In genomic region chr11:117941163-117941707, GRCh38 we compare ENCODE assay signal across 17 cellular contexts. TPM values are rescaled to one million over a fixed set of nuclear protein-coding genes. Genes with fewer than 3 reads are reported as not detected.
DNase-seq lines count a peak whose midpoint lies in the region; ATAC-seq and TF ChIP-seq lines count a peak whose summit lies in the region.
"Had no signal": no experiment of that assay in that cellular context is flagged by ENCODE, and none has a peak within 500 bp of the region (broad histone marks: within the 10 kb centered on the region; RNA-seq: fewer than 3 reads in every experiment).

No MANE protein-coding gene starts in this region.

- peaks cover 6% of the 10 kb centered on the region for H3K27me3 Mint-ChIP-seq in CD4-positive, CD25-positive, alpha-beta regulatory T cell
- H3K27me3 Mint-ChIP-seq in activated T-helper 17 cell treated with anti-CD3 and anti-CD28 coated beads, Interleukin-2, amount 50 U/mL, for 72 hours, result no peaks in the 10 kb centered on the region

- TF ChIP-seq CTCF in left lung (IDR thresholded peaks at IDR 0.05), result no peak

- H3K4me1 Mint-ChIP-seq in CD4-positive, CD25-positive, alpha-beta regulatory T cell, result peaks cover 23 to 29% (median 25%) of the 10 kb centered on the region in 4 donors
- peaks cover 24% of the 10 kb centered on the region for H3K4me1 Mint-ChIP-seq in activated T-helper 17 cell treated with anti-CD3 and anti-CD28 coated beads, Interleukin-2, amount 50 U/mL, for 72 hours

- H3K4me3 ChIP-seq in CD4-positive, CD25-positive, alpha-beta regulatory T cell (ENCODE audit: low read depth, low read length), result no peak overlapping the region
- H3K4me3 ChIP-seq in left lung, result no peak overlapping the region
- H3K4me3 ChIP-seq: adrenal gland; BLaER1 treated with 17β-estradiol and CSF1 and Interleukin-3, amounts not matched to agents 10 nM and 100 nM; SK-N-MC; vagina had no signal

- intact Hi-C loops in left lung (cut with DNase I), result loop anchor here in 1 of 2 donors (10.0 kb wide), 1 partner anchor 114 kb away; no protein-coding TSS in a partner anchor

- H3K4me1 ChIP-seq in CD4-positive, CD25-positive, alpha-beta regulatory T cell (ENCODE audit: control insufficient read depth, insufficient read depth, low read length, poor library complexity, severe bottlenecking), result peaks cover 10% of the 10 kb centered on the region
- H3K4me1 ChIP-seq in left lung, result peaks cover 0 to 17% of the 10 kb centered on the region in 2 donors
- H3K4me1 ChIP-seq: vagina had no signal

- H3K9me3 ChIP-seq in CD4-positive, CD25-positive, alpha-beta regulatory T cell (ENCODE audit: control insufficient read depth in 2 of 2, low read length in 2 of 2), result no peaks in the 10 kb centered on the region
- H3K9me3 ChIP-seq in left lung, result no peaks in the 10 kb centered on the region
- H3K9me3 ChIP-seq: adrenal gland, vagina had no signal

- H3K9me3 Mint-ChIP-seq in CD4-positive, CD25-positive, alpha-beta regulatory T cell, result no peaks in the 10 kb centered on the region
- H3K9me3 Mint-ChIP-seq in activated T-helper 17 cell treated with anti-CD3 and anti-CD28 coated beads, Interleukin-2, amount 50 U/mL, for 72 hours, result no peaks in the 10 kb centered on the region
- H3K9me3 Mint-ChIP-seq: naive B cell had no signal

- H3K4me3 Mint-ChIP-seq in CD4-positive, CD25-positive, alpha-beta regulatory T cell, result no peak overlapping the region
- no peak overlapping the region for H3K4me3 Mint-ChIP-seq in activated T-helper 17 cell treated with anti-CD3 and anti-CD28 coated beads, Interleukin-2, amount 50 U/mL, for 72 hours
- H3K4me3 Mint-ChIP-seq: naive B cell had no signal

- H3K27ac ChIP-seq in CD4-positive, CD25-positive, alpha-beta regulatory T cell (ENCODE audit: insufficient read depth, low read length, poor library complexity, severe bottlenecking), result no peak overlapping the region
- no peak overlapping the region for H3K27ac ChIP-seq in left lung
- H3K27ac ChIP-seq: adrenal gland; BLaER1 treated with 17β-estradiol and CSF1 and Interleukin-3, amounts not matched to agents 10 nM and 100 nM; SK-N-MC; vagina; VCaP had no signal

- no peaks in the 10 kb centered on the region for H3K27me3 ChIP-seq in CD4-positive, CD25-positive, alpha-beta regulatory T cell (ENCODE audit: control insufficient read depth, insufficient read depth, low read length)
- H3K27me3 ChIP-seq in left lung, result no peaks in the 10 kb centered on the region
- H3K27me3 ChIP-seq: adrenal gland; BLaER1 treated with 17β-estradiol and CSF1 and Interleukin-3, amounts not matched to agents 10 nM and 100 nM; vagina had no signal

- H3K36me3 Mint-ChIP-seq in CD4-positive, CD25-positive, alpha-beta regulatory T cell, result peaks cover 11% of the 10 kb centered on the region
- H3K36me3 Mint-ChIP-seq in activated T-helper 17 cell treated with anti-CD3 and anti-CD28 coated beads, Interleukin-2, amount 50 U/mL, for 72 hours (ENCODE audit: low read depth), result no peaks in the 10 kb centered on the region

- H3K27ac Mint-ChIP-seq in CD4-positive, CD25-positive, alpha-beta regulatory T cell, result peak overlapping the region in 2 of 3 donors; percentile 21 to 68
- no peak overlapping the region for H3K27ac Mint-ChIP-seq in activated T-helper 17 cell treated with anti-CD3 and anti-CD28 coated beads, Interleukin-2, amount 50 U/mL, for 72 hours
- H3K27ac Mint-ChIP-seq: naive B cell had no signal

- ATAC-seq in CD4-positive, CD25-positive, alpha-beta regulatory T cell (ENCODE audit: low read depth in 2 of 2), result no peak
- peak; percentile 36 for ATAC-seq in left lung
- no peak for ATAC-seq in activated T-helper 17 cell treated with anti-CD3 and anti-CD28 coated beads, Interleukin-2, amount 50 U/mL, for 72 hours (replicated peaks)
- no peak for ATAC-seq in HG03135 (IDR thresholded peaks at IDR 0.05; ENCODE audit: unreplicated experiment)

- no peak for DNase-seq in CD4-positive, CD25-positive, alpha-beta regulatory T cell
- peak; percentile 61 for DNase-seq in DMS53 treated with DMSO at 0.1 percent for 48 hours (lab: John Stamatoyannopoulos, UW; ENCODE audit: unreplicated experiment)
- DNase-seq in SW480 (ENCODE audit: low spot score), result peak; percentile 51
- DNase-seq in left lung, result peak in 1 of 2 donors; percentile 31
- no peak for DNase-seq in DMS114 treated with DMSO at 0.1 percent for 48 hours (lab: John Stamatoyannopoulos, UW; ENCODE audit: unreplicated experiment)
- DNase-seq: glutamatergic neuron, kidney glomerular epithelial cell, naive B cell, NCI-H187 treated with DMSO at 0.1 percent for 48 hours had no signal

- no peaks in the 10 kb centered on the region for H3K36me3 ChIP-seq in CD4-positive, CD25-positive, alpha-beta regulatory T cell (ENCODE audit: control insufficient read depth, insufficient read depth, low read length)
- H3K36me3 ChIP-seq in left lung, result no peaks in the 10 kb centered on the region
- H3K36me3 ChIP-seq: adrenal gland; BLaER1 treated with 17β-estradiol and CSF1 and Interleukin-3, amounts not matched to agents 10 nM and 100 nM; vagina had no signal

RNA-seq across cellular contexts. Expression of gene TMPRSS13, which starts 12.0 kb away (rescaled TPM):
- 3.4 TPM for total RNA-seq in CD4-positive, CD25-positive, alpha-beta regulatory T cell
- polyA plus RNA-seq in CD4-positive, CD25-positive, alpha-beta regulatory T cell, result 1 to 10 TPM in 2 of 4 donors, under 1 TPM in 2; 0.57 to 1.4 (median 1.1) TPM
- 1 to 10 TPM; 4.6 to 5.4 TPM for total RNA-seq in left lung
- 1 to 10 TPM in 1 of 2 donors, under 1 TPM in 1; 0.61 to 2.1 TPM for total RNA-seq in activated T-helper 17 cell treated with anti-CD3 and anti-CD28 coated beads, Interleukin-2, amount 50 U/mL, for 72 hours

RNA-seq across cellular contexts. Expression of gene IL10RA, which starts 45.0 kb away (rescaled TPM):
- total RNA-seq in CD4-positive, CD25-positive, alpha-beta regulatory T cell, result 661 TPM
- 100 to 1,000 TPM; 572 to 666 (median 631) TPM for polyA plus RNA-seq in CD4-positive, CD25-positive, alpha-beta regulatory T cell
- total RNA-seq in left lung, result 10 to 100 TPM; 21.2 to 56.8 TPM
- total RNA-seq in activated T-helper 17 cell treated with anti-CD3 and anti-CD28 coated beads, Interleukin-2, amount 50 U/mL, for 72 hours, result 100 to 1,000 TPM in 1 of 2 donors, 10 to 100 TPM in 1; 63.0 to 108 TPM
- total RNA-seq: endothelial cell of umbilical vein had no signal

Comparison
In these comparisons a context has a peak if more than half of its experiments do, and no peak if none do; other contexts are left out.
1. DNase-seq: peak in DMS53 treated with DMSO at 0.1 percent for 48 hours (single experiment) and SW480 (single experiment); none in CD4-positive, CD25-positive, alpha-beta regulatory T cell (0 of 3) and DMS114 treated with DMSO at 0.1 percent for 48 hours (single experiment).